Comparison of ENCODE assay signal across 8 cellular contexts in the genomic region with DNA sequence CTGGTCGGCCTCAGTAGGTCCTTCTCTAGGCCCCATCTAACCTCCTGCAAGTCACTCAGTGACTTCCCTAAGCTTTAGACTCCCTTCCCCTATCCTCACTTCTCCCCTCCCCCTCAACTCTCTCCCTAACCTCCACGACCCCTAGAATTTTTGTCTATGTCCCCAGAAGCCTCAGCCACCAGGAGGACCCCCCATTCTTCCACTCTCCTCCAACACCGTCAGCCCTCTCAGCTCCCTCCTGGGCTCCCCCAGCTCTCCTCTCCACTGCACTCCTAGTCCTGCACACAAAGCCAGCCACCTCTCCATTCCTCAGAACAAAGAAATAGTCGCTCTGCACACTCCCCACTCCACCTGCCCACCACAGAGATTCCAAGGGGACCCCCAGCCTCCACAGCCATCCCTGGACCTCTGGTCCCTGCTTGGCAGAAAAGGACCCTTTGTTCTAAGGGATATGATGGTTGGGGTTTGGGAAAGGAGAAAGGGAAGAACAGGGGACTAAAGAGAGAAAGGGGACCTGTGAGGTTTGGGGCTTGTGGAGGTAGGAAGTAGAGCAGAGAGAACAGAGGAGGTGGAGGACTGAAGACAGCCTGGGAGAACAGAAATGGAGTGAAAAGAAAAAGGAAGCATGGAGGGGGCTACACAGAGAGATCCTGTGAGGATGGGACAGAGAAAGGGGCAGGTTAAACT. TPM values are rescaled to one million over a fixed set of nuclear protein-coding genes. Genes with fewer than 3 reads are reported as not detected.
DNase-seq lines count a peak whose midpoint lies in the region; ATAC-seq and TF ChIP-seq lines count a peak whose summit lies in the region.

No MANE protein-coding gene starts in this region.

- peak overlapping the region; percentile 95 for H2BK5ac ChIP-seq in neuronal stem cell (ENCODE audit: low read length)

- H3K4me1 Mint-ChIP-seq in dendritic cell treated with granulocyte-macrophage colony-stimulating factor and Interleukin-4, amounts not matched to agents 40 ng/mL and 50 ng/mL, for 4 days (ENCODE audit: low read depth): peaks cover 87% of the 10 kb centered on the region

- ATAC-seq in DND-41 (ENCODE audit: insufficient read depth, low read depth): no peak
- ATAC-seq in GM21526 (IDR thresholded peaks at IDR 0.05; ENCODE audit: low FRiP score, unreplicated experiment): no peak

- H3K4me2 ChIP-seq in DND-41 (ENCODE audit: insufficient read depth, low read length) (peak overlapping the region; percentile 80), neuronal stem cell (ENCODE audit: insufficient read depth, low read length, poor library complexity, severe bottlenecking) (peak overlapping the region; percentile 81)

- H3K9me3 Mint-ChIP-seq in dendritic cell treated with granulocyte-macrophage colony-stimulating factor and Interleukin-4, amounts not matched to agents 40 ng/mL and 50 ng/mL, for 4 days: no peaks in the 10 kb centered on the region

- DNase-seq in DND-41 (no peak), NCI-H1694 treated with DMSO at 0.1 percent for 48 hours (lab: John Stamatoyannopoulos, UW) (peak; percentile 51), neuronal stem cell (ENCODE audit: low spot score) (no peak), amniotic stem cell (lab: John Stamatoyannopoulos, UW) (no peak), DMS 273 (lab: John Stamatoyannopoulos, UW; ENCODE audit: unreplicated experiment) (no peak), NCI-H128 (lab: John Stamatoyannopoulos, UW; ENCODE audit: unreplicated experiment) (no peak)

- peak overlapping the region; percentile 93 for H3K27ac Mint-ChIP-seq in dendritic cell treated with granulocyte-macrophage colony-stimulating factor and Interleukin-4, amounts not matched to agents 40 ng/mL and 50 ng/mL, for 4 days

- TF ChIP-seq CTCF in DND-41 (IDR thresholded peaks at IDR 0.05; ENCODE audit: borderline replicate concordance, extremely low read depth, low read length, poor library complexity, severe bottlenecking): no peak

- no peak overlapping the region for H4K91ac ChIP-seq in neuronal stem cell (ENCODE audit: low read depth, low read length, poor library complexity)

- H3K4me1 ChIP-seq in DND-41 (ENCODE audit: insufficient read depth, low read length) (peaks cover 63% of the 10 kb centered on the region), neuronal stem cell (ENCODE audit: control insufficient read depth in 2 of 2, insufficient read depth in 1 of 2, low read depth in 1 of 2, low read length in 2 of 2) (peaks cover 36 to 42% of the 10 kb centered on the region in 2 donors)

- H3K4me3 Mint-ChIP-seq in dendritic cell treated with granulocyte-macrophage colony-stimulating factor and Interleukin-4, amounts not matched to agents 40 ng/mL and 50 ng/mL, for 4 days: peak overlapping the region; percentile 86

- peaks cover 80% of the 10 kb centered on the region for H3K79me2 ChIP-seq in DND-41 (ENCODE audit: insufficient read depth, low read length)

- peak overlapping the region; percentile 59 for H2BK15ac ChIP-seq in neuronal stem cell (ENCODE audit: low read length)

- H3K4me3 ChIP-seq in DND-41 (ENCODE audit: low read depth in 1 of 2, low read length in 2 of 2) (peak overlapping the region; percentile 8 to 73; a peak in 3 of 4 replicates), neuronal stem cell (ENCODE audit: low read length in 2 of 2) (peak overlapping the region; percentile 75 to 95)

- peak overlapping the region; percentile 83 for H3K18ac ChIP-seq in neuronal stem cell (ENCODE audit: low read length)

- H3K27me3 Mint-ChIP-seq in dendritic cell treated with granulocyte-macrophage colony-stimulating factor and Interleukin-4, amounts not matched to agents 40 ng/mL and 50 ng/mL, for 4 days: no peaks in the 10 kb centered on the region

- WGBS in neuronal stem cell (ENCODE audit: extremely low coverage in 2 of 2, insufficient read length in 2 of 2, insufficient replicate concordance in 1 of 2), 2 donors: 100% methylated on average over 1 of the region's 4 CpGs; no CpG with 5 or more reads in 1 of the 2 donors

- H3K27me3 ChIP-seq in DND-41 (ENCODE audit: insufficient read depth, low read length, poor library complexity) (no peaks in the 10 kb centered on the region), neuronal stem cell (ENCODE audit: control insufficient read depth in 3 of 3, insufficient read depth in 3 of 3, low read depth in 1 of 3, low read length in 3 of 3) (no peaks in the 10 kb centered on the region)

- peaks cover 10% of the 10 kb centered on the region for H3K79me1 ChIP-seq in neuronal stem cell (ENCODE audit: low read depth, low read length)

- H3K27ac ChIP-seq in DND-41 (ENCODE audit: low read length) (peak overlapping the region; percentile 97), neuronal stem cell (replicated peaks; ENCODE audit: low read length) (peak overlapping the region; percentile 89)

- H2BK12ac ChIP-seq in neuronal stem cell (ENCODE audit: low read length): no peak overlapping the region

- no peak overlapping the region for H3K23ac ChIP-seq in neuronal stem cell (ENCODE audit: low read depth, low read length, poor library complexity)

- H3K4ac ChIP-seq in neuronal stem cell (ENCODE audit: low read length): no peak overlapping the region

- H2AK5ac ChIP-seq in neuronal stem cell (ENCODE audit: low read depth, low read length): peak overlapping the region; percentile 51

- no peaks in the 10 kb centered on the region for H3K9me3 ChIP-seq in DND-41 (ENCODE audit: insufficient read depth, low read length, severe bottlenecking)
- no peaks in the 10 kb centered on the region for H3K9me3 ChIP-seq in neuronal stem cell (replicated peaks in 1 of 2; ENCODE audit: control insufficient read depth in 2 of 2, insufficient read depth in 1 of 2, low read depth in 1 of 2, low read length in 2 of 2)

- peaks cover 57% of the 10 kb centered on the region for H4K20me1 ChIP-seq in DND-41 (ENCODE audit: insufficient read depth, low read length)

- no peak overlapping the region for H2AFZ ChIP-seq in DND-41 (ENCODE audit: low read depth, low read length)
- H2AFZ ChIP-seq in neuronal stem cell (ENCODE audit: low read length): no peak overlapping the region

- peak overlapping the region; percentile 69 for H2BK120ac ChIP-seq in neuronal stem cell (ENCODE audit: low read depth, low read length)

- peak overlapping the region; percentile 90 for H3K9ac ChIP-seq in DND-41 (ENCODE audit: low read depth, low read length)
- H3K9ac ChIP-seq in neuronal stem cell (ENCODE audit: low read depth, low read length, poor library complexity): peak overlapping the region; percentile 15

- H3K36me3 ChIP-seq in DND-41 (ENCODE audit: insufficient read depth, low read length) (peaks cover 39% of the 10 kb centered on the region), neuronal stem cell (replicated peaks in 1 of 2; ENCODE audit: control insufficient read depth in 2 of 2, insufficient read depth in 2 of 2, low read length in 2 of 2) (peaks cover 0 to 24% of the 10 kb centered on the region in 2 donors)

- H3K36me3 Mint-ChIP-seq in dendritic cell treated with granulocyte-macrophage colony-stimulating factor and Interleukin-4, amounts not matched to agents 40 ng/mL and 50 ng/mL, for 4 days (ENCODE audit: low read depth): peaks cover 85% of the 10 kb centered on the region

- H3K14ac ChIP-seq in neuronal stem cell (ENCODE audit: low read length): no peak overlapping the region

- intact Hi-C loops in dendritic cell treated with granulocyte-macrophage colony-stimulating factor and Interleukin-4, amounts not matched to agents 40 ng/mL and 50 ng/mL, for 4 days (cut with micrococcal nuclease): loop anchor here (5.0 kb wide), 2 partner anchors 33 to 107 kb away; a partner anchor contains a TSS

- no peak overlapping the region for H4K8ac ChIP-seq in neuronal stem cell (ENCODE audit: low read depth, low read length)

RNA-seq across cellular contexts. Expression of a gene that starts 2.8 kb away (rescaled TPM):
- polyA plus RNA-seq in neuronal stem cell (2013, experiment 1 of 2): 55.4 TPM
- polyA plus RNA-seq in neuronal stem cell (2013, experiment 2 of 2): 57.0 TPM

RNA-seq across cellular contexts. Expression of a gene that starts 34.1 kb away (rescaled TPM):
- polyA plus RNA-seq in neuronal stem cell (2013, experiment 1 of 2): not detected
- polyA plus RNA-seq in neuronal stem cell (2013, experiment 2 of 2): not detected

RNA-seq across cellular contexts. Expression of a gene that starts 41.3 kb away (rescaled TPM):
- polyA plus RNA-seq in neuronal stem cell (2013, experiment 1 of 2): 41.1 TPM
- polyA plus RNA-seq in neuronal stem cell (2013, experiment 2 of 2): 42.2 TPM

RNA-seq across cellular contexts. Expression of a gene that starts 45.2 kb away (rescaled TPM):
- 352 TPM for polyA plus RNA-seq in neuronal stem cell (2013, experiment 1 of 2)
- 349 TPM for polyA plus RNA-seq in neuronal stem cell (2013, experiment 2 of 2)
